21 cellular contexts compared by ENCODE assay signal in the genomic region with DNA sequence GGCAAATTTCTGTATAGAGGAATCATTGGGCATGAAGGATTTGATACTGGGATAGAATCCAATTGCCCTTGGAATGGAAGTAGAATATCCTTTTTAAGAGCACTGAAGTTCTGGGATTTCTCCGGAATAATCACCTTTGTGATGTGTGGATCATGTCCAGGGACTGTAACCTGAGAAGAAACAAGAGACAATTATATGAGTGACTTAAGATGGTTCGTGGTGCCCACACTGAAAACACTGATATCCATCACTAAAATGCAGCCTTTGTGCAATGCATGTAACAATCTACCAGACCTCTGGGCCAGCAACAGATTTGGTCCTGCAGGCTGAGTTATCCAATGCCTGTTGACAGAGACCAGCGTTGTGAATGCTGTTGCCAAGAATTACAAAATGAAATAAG.
"Had no signal": no experiment of that assay in that cellular context is flagged by ENCODE, and none has a peak within 500 bp of the region (broad histone marks: within the 10 kb centered on the region; RNA-seq: fewer than 3 reads in every experiment).

No MANE protein-coding gene starts in this region.

- H3K36me3 ChIP-seq: adrenal gland, esophagus squamous epithelium, pancreas, thoracic aorta, WERI-Rb-1 had no signal

- DNase-seq: activated CD4-positive, alpha-beta T cell treated with anti-CD3 and anti-CD28 coated beads for 1 hour; activated CD4-positive, alpha-beta T cell treated with anti-CD3 and anti-CD28 coated beads, Interleukin-2, amount 50 U/mL, for 4 hours; activated gamma-delta T cell; adrenal gland; effector CD8-positive, alpha-beta T cell; esophagus squamous epithelium; immature natural killer cell; kidney glomerular epithelial cell; pancreas; right lobe of liver; stimulated activated CD4-positive, alpha-beta T cell treated with anti-CD3 and anti-CD28 coated beads, Interleukin-4, amount 100 ng/mL, for 24 hours; stomach; T-helper 2 cell; upper lobe of left lung; WERI-Rb-1 had no signal

- H3K27me3 ChIP-seq: adrenal gland, esophagus squamous epithelium, neutrophil, pancreas, right lobe of liver, stomach, upper lobe of left lung had no signal

- H3K4me3 ChIP-seq: adrenal gland, esophagus squamous epithelium, pancreas, right lobe of liver, smooth muscle cell, stomach, thoracic aorta, upper lobe of left lung had no signal

- H3K27ac ChIP-seq: adrenal gland, esophagus squamous epithelium, neutrophil, pancreas, right lobe of liver, stomach, thoracic aorta, upper lobe of left lung, WERI-Rb-1 had no signal

- H3K4me2 ChIP-seq: smooth muscle cell had no signal

- H3K9me3 ChIP-seq: adrenal gland, esophagus squamous epithelium, neutrophil, pancreas, right lobe of liver, stomach, thoracic aorta, upper lobe of left lung had no signal

- H3K4me1 ChIP-seq: adrenal gland, esophagus squamous epithelium, pancreas, stomach, upper lobe of left lung had no signal

- FAIRE-seq: astrocyte, bronchial epithelial cell, endothelial cell of umbilical vein, pancreas had no signal
